3 cellular contexts compared by ENCODE assay signal in the genomic region with DNA sequence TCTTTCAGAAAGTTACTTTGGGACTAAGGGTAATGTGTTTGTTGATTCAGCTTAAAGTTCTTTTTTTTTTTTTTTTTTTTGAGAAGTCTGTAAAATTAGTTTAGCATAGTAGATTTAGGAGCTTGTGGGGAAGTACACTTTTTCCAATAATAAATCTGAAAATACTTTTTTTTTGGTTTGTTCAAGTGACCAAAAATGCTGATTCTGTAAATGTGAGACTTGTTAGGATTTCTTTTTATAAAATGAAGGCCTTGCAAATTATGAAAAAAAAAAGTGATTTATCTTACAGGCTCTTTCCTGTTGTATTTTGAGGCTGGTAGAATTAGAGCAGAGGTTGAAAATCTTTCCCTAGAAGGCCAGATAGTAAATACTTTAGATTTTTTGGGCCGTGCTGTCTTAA.
TF ChIP-seq lines count a peak whose summit lies in the region.

No MANE protein-coding gene starts in this region.

TF ChIP-seq in HepG2, 621 proteins besides CTCF, POLR2A, EP300 and RAD21:
- TF ChIP-seq ZMYM4 (CRISPR knock-in tag; IDR thresholded peaks at IDR 0.05): no peak
- peak; percentile 41; the same call in 1 of the 2 replicates for TF ChIP-seq MAFF (IDR thresholded peaks at IDR 0.05; ENCODE audit: low read depth, low read length)
- TF ChIP-seq MAFK (conservative IDR thresholded peaks at IDR 0.05 in 1 of 2, IDR thresholded peaks at IDR 0.05 in 1 of 2; ENCODE audit: low read length in 2 of 2): peak; percentile 27 to 69; a peak in 2 of 4 replicates
- no peak for TF ChIP-seq ZNF501 (CRISPR knock-in tag; IDR thresholded peaks at IDR 0.05)
- TF ChIP-seq, protein P1, sequence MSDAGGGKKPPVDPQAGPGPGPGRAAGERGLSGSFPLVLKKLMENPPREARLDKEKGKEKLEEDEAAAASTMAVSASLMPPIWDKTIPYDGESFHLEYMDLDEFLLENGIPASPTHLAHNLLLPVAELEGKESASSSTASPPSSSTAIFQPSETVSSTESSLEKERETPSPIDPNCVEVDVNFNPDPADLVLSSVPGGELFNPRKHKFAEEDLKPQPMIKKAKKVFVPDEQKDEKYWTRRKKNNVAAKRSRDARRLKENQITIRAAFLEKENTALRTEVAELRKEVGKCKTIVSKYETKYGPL (CRISPR knock-in tag; IDR thresholded peaks at IDR 0.05): no peak
- TF ChIP-seq, protein P2, sequence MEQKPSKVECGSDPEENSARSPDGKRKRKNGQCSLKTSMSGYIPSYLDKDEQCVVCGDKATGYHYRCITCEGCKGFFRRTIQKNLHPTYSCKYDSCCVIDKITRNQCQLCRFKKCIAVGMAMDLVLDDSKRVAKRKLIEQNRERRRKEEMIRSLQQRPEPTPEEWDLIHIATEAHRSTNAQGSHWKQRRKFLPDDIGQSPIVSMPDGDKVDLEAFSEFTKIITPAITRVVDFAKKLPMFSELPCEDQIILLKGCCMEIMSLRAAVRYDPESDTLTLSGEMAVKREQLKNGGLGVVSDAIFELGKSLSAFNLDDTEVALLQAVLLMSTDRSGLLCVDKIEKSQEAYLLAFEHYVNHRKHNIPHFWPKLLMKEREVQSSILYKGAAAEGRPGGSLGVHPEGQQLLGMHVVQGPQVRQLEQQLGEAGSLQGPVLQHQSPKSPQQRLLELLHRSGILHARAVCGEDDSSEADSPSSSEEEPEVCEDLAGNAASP (CRISPR knock-in tag; IDR thresholded peaks at IDR 0.05; ENCODE audit: borderline replicate concordance): no peak
- no peak for TF ChIP-seq ZNF720 (CRISPR knock-in tag; IDR thresholded peaks at IDR 0.05)

TF ChIP-seq in A549, 52 proteins besides CTCF, POLR2A, EP300 and RAD21:
- TF ChIP-seq NFE2L2 (conservative IDR thresholded peaks at IDR 0.05; ENCODE audit: low read length) (no peak), MAFK (IDR thresholded peaks at IDR 0.05; ENCODE audit: partially characterized antibody) (peak; percentile 36)

TF ChIP-seq in K562, 482 proteins besides CTCF, POLR2A, EP300 and RAD21:
- TF ChIP-seq ZNF316 (IDR thresholded peaks at IDR 0.05) (peak; percentile 77), RBFOX2 (IDR thresholded peaks at IDR 0.05; ENCODE audit: low read depth, low read length) (no peak), POLR2AphosphoS5 (IDR thresholded peaks at IDR 0.05; ENCODE audit: control insufficient read depth, insufficient read depth, low read depth, low read length) (no peak), C11orf30 (IDR thresholded peaks at IDR 0.05; ENCODE audit: low read depth) (peak; percentile 60; the same call in 1 of the 2 replicates)
TF ChIP-seq in K562: peak in this region for 2.
